14 cellular contexts compared by ENCODE assay signal in genomic region chr15:51163843-51164242, GRCh38.
DNase-seq lines count a peak whose midpoint lies in the region; ATAC-seq and TF ChIP-seq lines count a peak whose summit lies in the region.
"Had no signal": no experiment of that assay in that cellular context is flagged by ENCODE, and none has a peak within 500 bp of the region (broad histone marks: within the 10 kb centered on the region; RNA-seq: fewer than 3 reads in every experiment).

No MANE protein-coding gene starts in this region.

- H3K79me2 ChIP-seq in H9 (ENCODE audit: insufficient read depth, low read length) = no peaks in the 10 kb centered on the region

- H2AFZ ChIP-seq in H9 (ENCODE audit: low read length) = no peak overlapping the region

- intact Hi-C loops in uterus (cut with DNase I; ENCODE audit: low total_unique reads) = no loop called here

- no peaks in the 10 kb centered on the region for H3K79me1 ChIP-seq in H9 (ENCODE audit: insufficient read depth, low read depth, low read length, poor library complexity, severe bottlenecking)

- no peak overlapping the region; a peak in 1 of 7 replicates for H3K27ac Mint-ChIP-seq in H9

- H2BK15ac ChIP-seq in H9 (ENCODE audit: low read depth, low read length) = no peak overlapping the region

- no peaks in the 10 kb centered on the region for H3K9me3 Mint-ChIP-seq in H9

- TF ChIP-seq CTCF in BE2C (IDR thresholded peaks at IDR 0.05; ENCODE audit: low read depth, low read length) = peak; percentile 18; the same call in 1 of the 2 replicates
- TF ChIP-seq CTCF in H9 (conservative IDR thresholded peaks at IDR 0.05) = peak; percentile 44
- peak; percentile 22 for TF ChIP-seq CTCF in neutrophil (IDR thresholded peaks at IDR 0.05)
- TF ChIP-seq CTCF in uterus (IDR thresholded peaks at IDR 0.05) = no peak

- no peak overlapping the region for H3K23ac ChIP-seq in H9 (ENCODE audit: insufficient read length, low read depth, low read length)

- no peak overlapping the region for H4K5ac ChIP-seq in H9 (ENCODE audit: insufficient read length, low read depth, low read length)

- ATAC-seq in GM21360 (IDR thresholded peaks at IDR 0.05; ENCODE audit: unreplicated experiment) = no peak

- no CpG with 5 or more reads among the region's 9 CpGs for WGBS in H9 (ENCODE audit: extremely low coverage, insufficient read length, low lambda C conversion rate)

- peaks cover 8% of the 10 kb centered on the region for H3K27me3 Mint-ChIP-seq in H9 (ENCODE audit: low read depth)

- H2BK5ac ChIP-seq in H9 (ENCODE audit: insufficient read length, low read length) = no peak overlapping the region

- no peaks in the 10 kb centered on the region for H3K9me3 ChIP-seq in BE2C
- H3K9me3 ChIP-seq in H9 (ENCODE audit: control insufficient read depth, low read depth, low read length) = no peaks in the 10 kb centered on the region
- no peaks in the 10 kb centered on the region for H3K9me3 ChIP-seq in SJCRH30 (replicated peaks)
- no peaks in the 10 kb centered on the region for H3K9me3 ChIP-seq in neutrophil
- no peaks in the 10 kb centered on the region for H3K9me3 ChIP-seq in uterus

- H2BK20ac ChIP-seq in H9 (ENCODE audit: low read depth, low read length, poor library complexity, severe bottlenecking) = no peak overlapping the region

- H3K23me2 ChIP-seq in H9 (ENCODE audit: insufficient read length, low read depth, low read length, poor library complexity, severe bottlenecking) = no peaks in the 10 kb centered on the region

- H2AK5ac ChIP-seq in H9 (ENCODE audit: insufficient read length, low read length) = no peak overlapping the region

- no peaks in the 10 kb centered on the region for H3K36me3 ChIP-seq in BE2C
- H3K36me3 ChIP-seq in SJCRH30 = no peaks in the 10 kb centered on the region
- no peaks in the 10 kb centered on the region for H3K36me3 ChIP-seq in neutrophil
- no peaks in the 10 kb centered on the region for H3K36me3 ChIP-seq in uterus

- H3K4me1 ChIP-seq in BE2C (peaks cover 5% of the 10 kb centered on the region), H9 (ENCODE audit: insufficient read depth, low read length) (peaks cover 5% of the 10 kb centered on the region; the same call in 1 of the 2 replicates), SJCRH30 (peaks cover 19% of the 10 kb centered on the region), neutrophil (ENCODE audit: control insufficient read depth in 1 of 2, insufficient read depth in 1 of 2, low read depth in 1 of 2, low read length in 1 of 2) (peaks cover 20 to 23% of the 10 kb centered on the region in 2 experiments), uterus (no peaks in the 10 kb centered on the region)

- H3K4ac ChIP-seq in H9 (ENCODE audit: low read depth, low read length) = no peak overlapping the region

- H3K56ac ChIP-seq in H9 (ENCODE audit: insufficient read length, low read depth, low read length) = no peak overlapping the region

- no peaks in the 10 kb centered on the region for H4K20me1 ChIP-seq in H9 (ENCODE audit: control insufficient read depth, insufficient read depth, insufficient read length)

- no peak overlapping the region for H4K8ac ChIP-seq in H9 (replicated peaks; ENCODE audit: insufficient read length, low read depth, low read length)

- no peak for TF ChIP-seq POLR2A in uterus (IDR thresholded peaks at IDR 0.05)

- H3K4me2 ChIP-seq in H9 (ENCODE audit: insufficient read depth, insufficient read length, low read length) = no peak overlapping the region

- no peak overlapping the region for H3K18ac ChIP-seq in H9 (ENCODE audit: insufficient read length, low read depth, low read length)

- H3K36me3 Mint-ChIP-seq in H9 (ENCODE audit: insufficient read depth in 1 of 3, low read depth in 3 of 3) = no peaks in the 10 kb centered on the region

- no peak overlapping the region for H2BK12ac ChIP-seq in H9 (ENCODE audit: insufficient read length, low read depth, low read length)

- no peak overlapping the region for H3K9ac ChIP-seq in H9 (ENCODE audit: extremely low read depth, insufficient read length, low read length)

- H2BK120ac ChIP-seq in H9 (ENCODE audit: low read depth, low read length, poor library complexity, severe bottlenecking) = no peak overlapping the region

- H3K4me3 Mint-ChIP-seq in H9 = no peak overlapping the region

- peaks cover 12 to 17% of the 10 kb centered on the region in 2 experiments for H3K4me1 Mint-ChIP-seq in H9

- H3K4me3 ChIP-seq in BE2C (ENCODE audit: low read depth, low read length) = no peak overlapping the region
- H3K4me3 ChIP-seq in SJCRH30 = peak overlapping the region; percentile 10; the same call in 1 of the 2 replicates
- H3K4me3 ChIP-seq in neutrophil (ENCODE audit: low read depth in 1 of 2, low read length in 1 of 2) = no peak overlapping the region
- no peak overlapping the region for H3K4me3 ChIP-seq in uterus

- H3K14ac ChIP-seq in H9 (ENCODE audit: insufficient read depth, low read length) = no peak overlapping the region

- DNase-seq in BE2C (no peak), H9 (peak; percentile 36), SJCRH30 (peak; percentile 12 to 42), epidermal melanocyte (ENCODE audit: insufficient read length, low spot score) (no peak), uterus (no peak)
- no peak for DNase-seq in activated CD4-positive, alpha-beta T cell treated with anti-CD3 and anti-CD28 coated beads for 4 hours
- DNase-seq: activated CD8-positive, alpha-beta memory T cell treated with anti-CD3 and anti-CD28 coated beads, Interleukin-2, amount 50 U/mL, for 48 hours; activated naive CD4-positive, alpha-beta T cell treated with anti-CD3 and anti-CD28 coated beads, Interleukin-2, amount 50 U/mL, for 16 hours; Calu3; effector CD4-positive, alpha-beta T cell; SIG-M5; T-helper 9 cell had no signal

- H3T11ph ChIP-seq in H9 (ENCODE audit: low read length) = no peak overlapping the region

- H3K27me3 ChIP-seq in BE2C = no peaks in the 10 kb centered on the region
- H3K27me3 ChIP-seq in H9 (ENCODE audit: insufficient read depth, low read length) = no peaks in the 10 kb centered on the region
- H3K27me3 ChIP-seq in SJCRH30 = no peaks in the 10 kb centered on the region
- no peaks in the 10 kb centered on the region for H3K27me3 ChIP-seq in neutrophil
- H3K27me3 ChIP-seq in uterus = no peaks in the 10 kb centered on the region

- H3K27ac ChIP-seq in H9 (ENCODE audit: insufficient read length, low read depth, low read length) (no peak overlapping the region), SJCRH30 (no peak overlapping the region), neutrophil (peak overlapping the region; percentile 51), uterus (peak overlapping the region in 1 of 2 donors; percentile 69)

- H4K91ac ChIP-seq in H9 (ENCODE audit: insufficient read length, low read depth, low read length) = no peak overlapping the region

Comparison
In these comparisons a context has a peak if more than half of its experiments do, and no peak if none do; other contexts are left out.
1. DNase-seq: peak in H9 (single experiment) and SJCRH30 (2 of 2); none in BE2C (single experiment), epidermal melanocyte (single experiment), uterus (0 of 2) and activated CD4-positive, alpha-beta T cell treated with anti-CD3 and anti-CD28 coated beads for 4 hours (0 of 2).
2. CTCF ChIP-seq: peak in BE2C (single experiment), H9 (single experiment) and neutrophil (single experiment); none in uterus (0 of 4).